8 cellular contexts compared by ENCODE assay signal in the genomic region with DNA sequence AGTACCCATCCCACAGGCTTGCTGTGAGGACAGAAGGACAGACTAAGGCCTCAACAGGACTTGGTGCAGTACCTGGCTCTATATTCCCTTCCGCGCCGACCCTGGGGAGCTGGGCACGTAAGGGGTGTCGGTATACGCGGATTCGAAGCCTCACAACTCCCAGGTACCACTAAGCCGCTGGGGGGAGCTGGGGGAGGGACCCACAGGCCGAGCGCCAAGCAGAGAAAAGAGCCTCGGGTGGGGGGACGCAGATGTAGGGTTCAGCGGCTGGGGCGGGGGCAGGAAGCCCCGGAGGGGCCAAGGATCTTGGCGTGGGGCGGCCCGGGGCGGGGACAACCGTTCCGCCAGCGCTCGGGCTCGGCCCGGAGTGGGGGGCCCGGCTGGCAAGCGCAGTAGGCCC.
A peak's percentile ranks its signal among the peaks of the same experiment; 100 is the strongest.
DNase-seq lines count a peak whose midpoint lies in the region; ATAC-seq and TF ChIP-seq lines count a peak whose summit lies in the region.

No MANE protein-coding gene starts in this region.

- H3K27me3 Mint-ChIP-seq in brain: peaks cover 16% of the 10 kb centered on the region

- H3K9me3 Mint-ChIP-seq in brain: no peaks in the 10 kb centered on the region

- peaks cover 30% of the 10 kb centered on the region for H3K36me3 Mint-ChIP-seq in brain

- DNase-seq in NCI-H510A treated with DMSO at 0.1 percent for 48 hours (lab: John Stamatoyannopoulos, UW): peak; percentile 0
- no peak for DNase-seq in NCI-H510A (lab: John Stamatoyannopoulos, UW)
- DNase-seq in T-helper 2 cell: peak; percentile 20 to 64 (median 26)
- peak; percentile 32 for DNase-seq in iris pigment epithelial cell (ENCODE audit: low read depth)
- DNase-seq in stimulated activated CD4-positive, alpha-beta T cell treated with anti-CD3 and anti-CD28 coated beads, Interleukin-1b, Interleukin-23, amount 100 ng/mL, for 48 hours: peak; percentile 53
- DNase-seq in NCI-H2196 treated with DMSO at 0.1 percent for 48 hours (lab: John Stamatoyannopoulos, UW; ENCODE audit: unreplicated experiment): no peak

- H3K27ac Mint-ChIP-seq in brain: peak overlapping the region; percentile 85 to 95 (median 93)

- peak; percentile 23 for ATAC-seq in HG03135 (IDR thresholded peaks at IDR 0.05; ENCODE audit: unreplicated experiment)

- peak overlapping the region; percentile 95 to 99 (median 96) for H3K4me3 Mint-ChIP-seq in brain

- no peak for TF ChIP-seq CTCF in brain (conservative IDR thresholded peaks at IDR 0.05)

- peaks cover 36% of the 10 kb centered on the region for H3K4me1 Mint-ChIP-seq in brain

Comparison
In these comparisons a context has a peak if more than half of its experiments do, and no peak if none do; other contexts are left out.
1. DNase-seq: peak in NCI-H510A treated with DMSO at 0.1 percent for 48 hours (single experiment), T-helper 2 cell (5 of 5), iris pigment epithelial cell (single experiment) and stimulated activated CD4-positive, alpha-beta T cell treated with anti-CD3 and anti-CD28 coated beads, Interleukin-1b, Interleukin-23, amount 100 ng/mL, for 48 hours (single experiment); none in NCI-H510A (single experiment) and NCI-H2196 treated with DMSO at 0.1 percent for 48 hours (single experiment).